35 cellular contexts compared by ENCODE assay signal in genomic region chr4:30882443-30882842, GRCh38.
"Had no signal": no experiment of that assay in that cellular context is flagged by ENCODE, and none has a peak within 500 bp of the region (broad histone marks: within the 10 kb centered on the region; RNA-seq: fewer than 3 reads in every experiment).

No MANE protein-coding gene starts in this region.

- H3K36me3 ChIP-seq: adrenal gland, brain microvascular endothelial cell, breast epithelium had no signal

- DNase-seq: activated B cell treated with CpG ODN at 0.5 μM for 24 hours; activated CD4-positive, alpha-beta memory T cell treated with anti-CD3 and anti-CD28 coated beads for 36 hours; activated CD4-positive, alpha-beta T cell treated with anti-CD3 and anti-CD28 coated beads for 4 hours; activated CD4-positive, alpha-beta T cell treated with anti-CD3 and anti-CD28 coated beads, Interleukin-2, amount 10 ng/mL, durations not matched to agents 24 days and 14 days; activated CD4-positive, alpha-beta T cell treated with anti-CD3 and anti-CD28 coated beads, Interleukin-2, amount 50 U/mL, for 1 hour; activated CD4-positive, alpha-beta T cell treated with anti-CD3 and anti-CD28 coated beads, Interleukin-2, amount 50 U/mL, for 4 hours; activated CD4-positive, CD25-positive, alpha-beta regulatory T cell treated with anti-CD3 and anti-CD28 coated beads, Interleukin-2, amount 50 U/mL, for 72 hours; activated CD8-positive, alpha-beta memory T cell treated with anti-CD3 and anti-CD28 coated beads, Interleukin-2, amount 50 U/mL, for 4 hours; activated CD8-positive, alpha-beta T cell treated with anti-CD3 and anti-CD28 coated beads for 36 hours; activated effector memory CD4-positive, alpha-beta T cell treated with anti-CD3 and anti-CD28 coated beads, Interleukin-2, amount 50 U/mL, for 16 hours; activated gamma-delta T cell treated with Interleukin-2 at 50 U/mL for 16 hours; activated naive CD4-positive, alpha-beta T cell; activated naive CD4-positive, alpha-beta T cell treated with anti-CD3 and anti-CD28 coated beads for 36 hours; activated naive CD4-positive, alpha-beta T cell treated with anti-CD3 and anti-CD28 coated beads, Interleukin-2, amount 50 U/mL, for 16 hours; activated naive CD8-positive, alpha-beta T cell treated with anti-CD3 and anti-CD28 coated beads for 36 hours; activated T-cell treated with anti-CD3 and anti-CD28 coated beads for 4 hours; activated T-cell treated with anti-CD3 and anti-CD28 coated beads, Interleukin-2, amount 50 U/mL, for 1 hour; activated T-cell treated with anti-CD3 and anti-CD28 coated beads, Interleukin-2, amount 50 U/mL, for 4 hours; activated T-cell treated with anti-CD3 and anti-CD28 coated beads, Interleukin-2, amount 50 U/mL, for 72 hours; adrenal gland; amniotic stem cell; aorta; body of pancreas; brain microvascular endothelial cell; caudate nucleus; cerebellar nuclear complex; T-helper 1 cell; T-helper 2 cell; T-helper 9 cell had no signal

- ATAC-seq: activated CD8-positive, alpha-beta T cell treated with anti-CD3 and anti-CD28 coated beads for 36 hours; activated naive CD4-positive, alpha-beta T cell treated with anti-CD3 and anti-CD28 coated beads, Interleukin-2, amount 50 U/mL, for 72 hours; activated T-cell treated with anti-CD3 and anti-CD28 coated beads, Interleukin-2, amount 50 U/mL, for 4 hours; activated T-cell treated with anti-CD3 and anti-CD28 coated beads, Interleukin-2, amount 50 U/mL, for 72 hours; activated T-helper 17 cell treated with anti-CD3 and anti-CD28 coated beads, Interleukin-2, amount 50 U/mL, for 72 hours; body of pancreas had no signal

- FAIRE-seq: astrocyte, TTC549 had no signal

- H3K27ac ChIP-seq: adrenal gland, body of pancreas, brain microvascular endothelial cell, breast epithelium, VCaP had no signal

- H3K4me3 ChIP-seq: adrenal gland, body of pancreas, breast epithelium had no signal

- H3K27me3 ChIP-seq: adrenal gland, body of pancreas, brain microvascular endothelial cell, breast epithelium had no signal

- H3K4me1 ChIP-seq: adrenal gland, body of pancreas, breast epithelium had no signal

- H3K9me3 ChIP-seq: adrenal gland, body of pancreas, breast epithelium had no signal
